10 cellular contexts compared by ENCODE assay signal in genomic region chr10:104614245-104614831, GRCh38. TPM values are rescaled to one million over a fixed set of nuclear protein-coding genes. Genes with fewer than 3 reads are reported as not detected.
DNase-seq lines count a peak whose midpoint lies in the region; ATAC-seq and TF ChIP-seq lines count a peak whose summit lies in the region.
"Had no signal": no experiment of that assay in that cellular context is flagged by ENCODE, and none has a peak within 500 bp of the region (broad histone marks: within the 10 kb centered on the region; RNA-seq: fewer than 3 reads in every experiment).

No MANE protein-coding gene starts in this region.

- no peaks in the 10 kb centered on the region for H3K36me3 Mint-ChIP-seq in activated T-helper 17 cell treated with anti-CD3 and anti-CD28 coated beads, Interleukin-2, amount 50 U/mL, for 72 hours (ENCODE audit: low read depth)

- H3K9me3 Mint-ChIP-seq in activated T-helper 17 cell treated with anti-CD3 and anti-CD28 coated beads, Interleukin-2, amount 50 U/mL, for 72 hours, result peaks cover 2% of the 10 kb centered on the region

- in situ Hi-C loops in brain microvascular endothelial cell (cut with HindIII; ENCODE audit: low pct_ligation_motif_present, low sequenced_read_pairs), result no loop called here

- ATAC-seq in GM21576 (IDR thresholded peaks at IDR 0.05; ENCODE audit: unreplicated experiment), result peak; percentile 72
- no peak for ATAC-seq in activated T-helper 17 cell treated with anti-CD3 and anti-CD28 coated beads, Interleukin-2, amount 50 U/mL, for 72 hours (replicated peaks)

- H3K27me3 ChIP-seq in brain microvascular endothelial cell (replicated peaks), result no peaks in the 10 kb centered on the region

- H3K4me1 Mint-ChIP-seq in activated T-helper 17 cell treated with anti-CD3 and anti-CD28 coated beads, Interleukin-2, amount 50 U/mL, for 72 hours, result no peaks in the 10 kb centered on the region
- H3K4me1 Mint-ChIP-seq: activated naive CD4-positive, alpha-beta T cell treated with anti-CD3 and anti-CD28 coated beads, Interleukin-2, amount 50 U/mL, for 24 hours had no signal

- no peak overlapping the region for H3K27ac Mint-ChIP-seq in activated T-helper 17 cell treated with anti-CD3 and anti-CD28 coated beads, Interleukin-2, amount 50 U/mL, for 72 hours
- H3K27ac Mint-ChIP-seq: activated naive CD4-positive, alpha-beta T cell treated with anti-CD3 and anti-CD28 coated beads, Interleukin-2, amount 50 U/mL, for 24 hours had no signal

- H3K36me3 ChIP-seq in brain microvascular endothelial cell (replicated peaks), result no peaks in the 10 kb centered on the region

- no peak overlapping the region for H3K27ac ChIP-seq in brain microvascular endothelial cell

- peak; percentile 58 for DNase-seq in NCI-H82 (lab: John Stamatoyannopoulos, UW)
- DNase-seq in NCI-H82 treated with DMSO at 0.1 percent for 48 hours (lab: John Stamatoyannopoulos, UW; ENCODE audit: unreplicated experiment), result no peak
- DNase-seq in NCI-H69 (lab: John Stamatoyannopoulos, UW), result peak; percentile 32
- DNase-seq in brain microvascular endothelial cell, result peak; percentile 38
- DNase-seq in retinal pigment epithelial cell (ENCODE audit: low read depth), result no peak
- no peak for DNase-seq in T1000 (lab: John Stamatoyannopoulos, UW)

- no peak overlapping the region for H3K4me3 Mint-ChIP-seq in activated T-helper 17 cell treated with anti-CD3 and anti-CD28 coated beads, Interleukin-2, amount 50 U/mL, for 72 hours
- H3K4me3 Mint-ChIP-seq: activated naive CD4-positive, alpha-beta T cell treated with anti-CD3 and anti-CD28 coated beads, Interleukin-2, amount 50 U/mL, for 24 hours had no signal

- H3K4me3 ChIP-seq in brain microvascular endothelial cell (ENCODE audit: low read depth, low read length) (no peak overlapping the region), retinal pigment epithelial cell (ENCODE audit: low read length) (no peak overlapping the region)

- TF ChIP-seq CTCF in brain microvascular endothelial cell (IDR thresholded peaks at IDR 0.05; ENCODE audit: low read depth, low read length, missing control alignments) (peak; percentile 74), retinal pigment epithelial cell (conservative IDR thresholded peaks at IDR 0.05; ENCODE audit: low read depth, low read length) (peak; percentile 70)

- H3K27me3 Mint-ChIP-seq in activated T-helper 17 cell treated with anti-CD3 and anti-CD28 coated beads, Interleukin-2, amount 50 U/mL, for 72 hours, result peaks cover 9% of the 10 kb centered on the region

RNA-seq across cellular contexts. Expression of gene SORCS3, which starts 26.8 kb away (rescaled TPM):
- not detected for total RNA-seq in activated T-helper 17 cell treated with anti-CD3 and anti-CD28 coated beads, Interleukin-2, amount 50 U/mL, for 72 hours
- total RNA-seq: Daoy had no signal

Comparison
In these comparisons a context has a peak if more than half of its experiments do, and no peak if none do; other contexts are left out.
1. DNase-seq: peak in NCI-H82 (single experiment), NCI-H69 (single experiment) and brain microvascular endothelial cell (single experiment); none in NCI-H82 treated with DMSO at 0.1 percent for 48 hours (single experiment), retinal pigment epithelial cell (single experiment) and T1000 (single experiment).